Comparison of ENCODE assay signal across 8 cellular contexts in genomic region chr1:198699167-198700015, GRCh38.
DNase-seq lines count a peak whose midpoint lies in the region; ATAC-seq and TF ChIP-seq lines count a peak whose summit lies in the region.

No MANE protein-coding gene starts in this region.

- H3K9me2 ChIP-seq in Karpas-422 (replicated peaks; ENCODE audit: insufficient read depth, low read length): no peaks in the 10 kb centered on the region

- DNase-seq in Caco-2 (peak; percentile 62 to 77), Karpas-422 (peak; percentile 65), cerebellar cortex (ENCODE audit: low spot score) (peak; percentile 37), lung (ENCODE audit: low spot score) (peak; percentile 79), NCI-H187 (lab: John Stamatoyannopoulos, UW) (no peak)
- peak; percentile 67 to 72 for DNase-seq in activated CD4-positive, alpha-beta T cell treated with anti-CD3 and anti-CD28 coated beads for 24 hours (ENCODE audit: low read depth in 2 of 2)
- peak; percentile 52 to 64 for DNase-seq in stimulated activated CD8-positive, alpha-beta memory T cell treated with anti-CD3 and anti-CD28 coated beads, Interleukin-15, amount 100 ng/mL, for 4 hours (ENCODE audit: low read depth in 2 of 2)

- intact Hi-C loops in Caco-2 (cut with micrococcal nuclease; ENCODE audit: unreplicated experiment): no loop called here

- no peaks in the 10 kb centered on the region for H3K4me1 Mint-ChIP-seq in Caco-2 (ENCODE audit: low read depth, unreplicated experiment)

- 30 to 65% methylated on average over 13 of the region's 13 CpGs for WGBS in lung, 2 donors

- CTCF ChIA-PET in Caco-2 (lab: Charles Lee): interaction anchor here (0.7 kb wide), 2 partner anchors 13 to 140 kb away, joined by 3 read pairs; no protein-coding TSS in a partner anchor

- H3K27me3 ChIP-seq in Caco-2 (replicated peaks; ENCODE audit: control insufficient read depth, insufficient read depth, low read length) (peaks cover 2% of the 10 kb centered on the region; the same call in 1 of the 2 replicates), Karpas-422 (ENCODE audit: low read length) (no peaks in the 10 kb centered on the region), lung (ENCODE audit: control insufficient read depth, insufficient read depth) (no peaks in the 10 kb centered on the region)

- POLR2A ChIA-PET in Caco-2 (lab: Charles Lee): no interaction called here

- H3K9ac ChIP-seq in Karpas-422 (ENCODE audit: low read length): peak overlapping the region; percentile 70

- no peaks in the 10 kb centered on the region for H3K9me3 Mint-ChIP-seq in Caco-2 (ENCODE audit: unreplicated experiment)

- no peak overlapping the region for H2AFZ ChIP-seq in Karpas-422 (ENCODE audit: low read length)

- H3K9me3 ChIP-seq in Caco-2 (no peaks in the 10 kb centered on the region), Karpas-422 (ENCODE audit: low read length) (no peaks in the 10 kb centered on the region), lung (ENCODE audit: control insufficient read depth in 2 of 2, insufficient read depth in 1 of 2, low read length in 1 of 2) (no peaks in the 10 kb centered on the region)

- BruUV-seq in Caco-2 (replicated peaks; lab: Mats Ljungman, UMichigan): no TSS peak

- H3K27me3 Mint-ChIP-seq in Caco-2 (ENCODE audit: insufficient read depth, unreplicated experiment): peaks cover 8% of the 10 kb centered on the region

- TF ChIP-seq CTCF in Caco-2 (IDR thresholded peaks at IDR 0.05; ENCODE audit: insufficient read depth in 1 of 2, low read depth in 1 of 2, low read length in 1 of 2, severe bottlenecking in 1 of 2, unreplicated experiment in 1 of 2): peak; percentile 73 to 90
- TF ChIP-seq CTCF in lung (IDR thresholded peaks at IDR 0.05; ENCODE audit: control extremely low read depth, extremely low read depth): peak; percentile 13

- peak overlapping the region; percentile 42 for H3K4me3 Mint-ChIP-seq in Caco-2 (ENCODE audit: unreplicated experiment)

- H3K4me3 ChIP-seq in Caco-2 (ENCODE audit: low read depth, low read length) (no peak overlapping the region), Karpas-422 (ENCODE audit: low read length) (peak overlapping the region; percentile 49; the same call in 1 of the 2 replicates), lung (no peak overlapping the region)

- H3K36me3 ChIP-seq in Caco-2 (ENCODE audit: control insufficient read depth, insufficient read depth, low read length) (no peaks in the 10 kb centered on the region), Karpas-422 (ENCODE audit: insufficient read depth, low read length) (peaks cover 64% of the 10 kb centered on the region), lung (ENCODE audit: control insufficient read depth in 2 of 2, insufficient read depth in 2 of 2, low read length in 2 of 2) (peaks cover 0 to 4% of the 10 kb centered on the region in 2 donors)

- H3K36me3 Mint-ChIP-seq in Caco-2 (ENCODE audit: insufficient read depth, unreplicated experiment): no peaks in the 10 kb centered on the region

- H3K27ac Mint-ChIP-seq in Caco-2 (ENCODE audit: unreplicated experiment): no peak overlapping the region

- H3K4me1 ChIP-seq in Caco-2: no peaks in the 10 kb centered on the region
- H3K4me1 ChIP-seq in Karpas-422 (ENCODE audit: low read length): peaks cover 92% of the 10 kb centered on the region
- no peaks in the 10 kb centered on the region for H3K4me1 ChIP-seq in lung (ENCODE audit: control insufficient read depth in 2 of 2, insufficient read depth in 2 of 2, low read length in 2 of 2)

- H3K79me2 ChIP-seq in Karpas-422 (ENCODE audit: low read length): peaks cover 37% of the 10 kb centered on the region

- H3K4me2 ChIP-seq in Karpas-422 (ENCODE audit: low read depth, low read length, poor library complexity, severe bottlenecking): peak overlapping the region; percentile 85

- ATAC-seq in lung (ENCODE audit: insufficient read depth, low FRiP score): peak; percentile 83
- ATAC-seq in GM21515 (IDR thresholded peaks at IDR 0.05; ENCODE audit: unreplicated experiment): no peak

- no peaks in the 10 kb centered on the region for H4K20me1 ChIP-seq in Karpas-422 (ENCODE audit: insufficient read depth, low read depth, low read length)

- H3K27ac ChIP-seq in Karpas-422 (ENCODE audit: low read length) (peak overlapping the region; percentile 99), lung (ENCODE audit: low read depth in 1 of 2, low read length in 1 of 2) (no peak overlapping the region)

Comparison
In these comparisons a context has a peak if more than half of its experiments do, and no peak if none do; other contexts are left out.
1. DNase-seq: peak in Caco-2 (2 of 2), Karpas-422 (single experiment), activated CD4-positive, alpha-beta T cell treated with anti-CD3 and anti-CD28 coated beads for 24 hours (2 of 2), cerebellar cortex (single experiment), lung (single experiment) and stimulated activated CD8-positive, alpha-beta memory T cell treated with anti-CD3 and anti-CD28 coated beads, Interleukin-15, amount 100 ng/mL, for 4 hours (2 of 2); none in NCI-H187 (0 of 2).